Comparison of ENCODE assay signal across 24 cellular contexts in the genomic region with DNA sequence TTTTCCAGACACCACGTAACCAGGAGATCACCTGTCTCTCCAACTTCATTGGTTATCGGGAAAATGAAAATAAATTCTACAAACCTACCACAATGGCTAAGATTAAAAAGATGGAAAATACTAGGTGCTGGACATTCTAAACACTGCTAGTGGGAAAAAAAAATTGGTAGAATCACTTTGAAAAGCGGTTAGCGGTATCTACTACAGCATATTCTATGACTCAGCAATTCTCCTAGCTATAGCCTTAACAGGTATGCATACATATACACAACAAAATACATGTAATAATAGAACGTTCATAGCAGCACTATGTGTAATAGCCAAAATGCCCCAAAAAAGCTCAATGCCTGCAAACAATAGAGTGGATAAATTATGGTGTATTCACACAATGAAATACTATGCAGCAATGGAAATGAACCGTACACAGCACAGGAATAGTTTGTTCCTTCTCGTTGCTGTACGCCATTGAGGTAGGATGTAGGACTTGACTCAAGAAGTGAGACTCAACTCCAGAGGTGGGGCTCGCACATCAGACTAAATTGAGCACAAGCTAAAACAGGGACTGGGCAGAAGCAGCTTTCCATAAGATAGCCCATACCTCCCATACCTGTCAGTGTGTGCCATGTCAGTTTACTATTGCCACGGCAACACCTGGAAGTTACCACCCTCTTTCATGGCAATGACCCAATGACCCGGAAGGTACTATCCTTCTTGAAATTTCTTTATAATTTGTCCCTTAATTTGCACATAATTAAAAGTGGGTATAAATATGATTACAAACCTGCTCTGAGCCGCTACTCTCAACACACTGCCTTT. TPM values are rescaled to one million over a fixed set of nuclear protein-coding genes. Genes with fewer than 3 reads are reported as not detected.
DNase-seq lines count a peak whose midpoint lies in the region; ATAC-seq and TF ChIP-seq lines count a peak whose summit lies in the region.
"Had no signal": no experiment of that assay in that cellular context is flagged by ENCODE, and none has a peak within 500 bp of the region (broad histone marks: within the 10 kb centered on the region; RNA-seq: fewer than 3 reads in every experiment).

No MANE protein-coding gene starts in this region.

- POLR2A ChIA-PET in activated CD8-positive, alpha-beta T cell treated with anti-CD3 and anti-CD28 coated beads, Interleukin-2, amount 10 ng/mL, durations not matched to agents 7 days and 5 days (lab: Charles Lee), result interaction anchor here (0.6 to 7.8 kb wide), 7 partner anchors 13 to 76 kb away, joined by 3 to 61 read pairs (median 4); partner anchors contain the start of gene UBALD2

- no peak overlapping the region for H3K4me3 ChIP-seq in left lung
- H3K4me3 ChIP-seq: HAP-1, heart right ventricle, MG63, tibial nerve had no signal

- peak overlapping the region; percentile 99 for H3K27ac Mint-ChIP-seq in T-helper 1 cell treated with Interleukin-12 subunit alpha and Interleukin-12 subunit beta and Interleukin-4 antibody, amounts not matched to agents 30 μg/mL and 1 μg/mL, for 36 hours
- peak overlapping the region; percentile 90 to 99 for H3K27ac Mint-ChIP-seq in natural killer cell treated with Interleukin-12 subunit alpha and Interleukin-12 subunit beta and Interleukin-15 and Interleukin-18, amount 100 ng/mL, for 72 hours
- no peak overlapping the region for H3K27ac Mint-ChIP-seq in natural killer cell
- H3K27ac Mint-ChIP-seq in activated CD8-positive, alpha-beta T cell treated with anti-CD3 and anti-CD28 coated beads, Interleukin-2, amount 10 ng/mL, durations not matched to agents 7 days and 5 days, result peak overlapping the region; percentile 97
- H3K27ac Mint-ChIP-seq in stimulated activated memory B cell treated with anti-CD40 and anti-IgM and Interleukin-4, amounts not matched to agents 10 μg/mL and 1 μg/mL and 100 μg/mL, for 72 hours, result peak overlapping the region; percentile 29

- H3K4me1 Mint-ChIP-seq in T-helper 1 cell treated with Interleukin-12 subunit alpha and Interleukin-12 subunit beta and Interleukin-4 antibody, amounts not matched to agents 30 μg/mL and 1 μg/mL, for 36 hours (ENCODE audit: low read depth), result peaks cover 67% of the 10 kb centered on the region
- peaks cover 36 to 57% of the 10 kb centered on the region in 2 donors for H3K4me1 Mint-ChIP-seq in natural killer cell treated with Interleukin-12 subunit alpha and Interleukin-12 subunit beta and Interleukin-15 and Interleukin-18, amount 100 ng/mL, for 72 hours (ENCODE audit: low read depth in 2 of 2)
- H3K4me1 Mint-ChIP-seq in natural killer cell, result peaks cover 20 to 26% of the 10 kb centered on the region in 2 donors
- peaks cover 89% of the 10 kb centered on the region for H3K4me1 Mint-ChIP-seq in activated CD8-positive, alpha-beta T cell treated with anti-CD3 and anti-CD28 coated beads, Interleukin-2, amount 10 ng/mL, durations not matched to agents 7 days and 5 days (ENCODE audit: low read depth)
- H3K4me1 Mint-ChIP-seq in stimulated activated memory B cell treated with anti-CD40 and anti-IgM and Interleukin-4, amounts not matched to agents 10 μg/mL and 1 μg/mL and 100 μg/mL, for 72 hours, result peaks cover 33% of the 10 kb centered on the region

- H3K9me3 Mint-ChIP-seq in T-helper 1 cell treated with Interleukin-12 subunit alpha and Interleukin-12 subunit beta and Interleukin-4 antibody, amounts not matched to agents 30 μg/mL and 1 μg/mL, for 36 hours, result no peaks in the 10 kb centered on the region
- peaks cover 3% of the 10 kb centered on the region for H3K9me3 Mint-ChIP-seq in natural killer cell treated with Interleukin-12 subunit alpha and Interleukin-12 subunit beta and Interleukin-15 and Interleukin-18, amount 100 ng/mL, for 72 hours
- H3K9me3 Mint-ChIP-seq in natural killer cell, result no peaks in the 10 kb centered on the region
- no peaks in the 10 kb centered on the region for H3K9me3 Mint-ChIP-seq in activated CD8-positive, alpha-beta T cell treated with anti-CD3 and anti-CD28 coated beads, Interleukin-2, amount 10 ng/mL, durations not matched to agents 7 days and 5 days (ENCODE audit: insufficient read depth)
- H3K9me3 Mint-ChIP-seq in stimulated activated memory B cell treated with anti-CD40 and anti-IgM and Interleukin-4, amounts not matched to agents 10 μg/mL and 1 μg/mL and 100 μg/mL, for 72 hours, result no peaks in the 10 kb centered on the region

- ATAC-seq in natural killer cell treated with Interleukin-12 subunit alpha and Interleukin-12 subunit beta and Interleukin-15 and Interleukin-18, amount 100 ng/mL, for 72 hours, result no peak
- no peak for ATAC-seq in natural killer cell
- no peak for ATAC-seq in activated CD8-positive, alpha-beta T cell treated with anti-CD3 and anti-CD28 coated beads, Interleukin-2, amount 10 ng/mL, durations not matched to agents 7 days and 5 days
- ATAC-seq in stimulated activated memory B cell treated with anti-CD40 and anti-IgM and Interleukin-4, amounts not matched to agents 10 μg/mL and 1 μg/mL and 100 μg/mL, for 72 hours, result no peak
- ATAC-seq in left lung, result no peak

- no peak for DNase-seq in T-helper 1 cell
- DNase-seq in natural killer cell treated with Interleukin-12 subunit alpha and Interleukin-12 subunit beta and Interleukin-15 and Interleukin-18, amount 100 ng/mL, for 72 hours (ENCODE audit: low spot score), result no peak
- DNase-seq in natural killer cell, result no peak
- DNase-seq in activated CD8-positive, alpha-beta T cell treated with anti-CD3 and anti-CD28 coated beads, Interleukin-2, amount 10 ng/mL, durations not matched to agents 7 days and 5 days, result no peak
- DNase-seq in left lung, result no peak
- no peak for DNase-seq in NCI-H2029 treated with DMSO at 0.1 percent for 48 hours (lab: John Stamatoyannopoulos, UW)
- DNase-seq: 8988T; activated CD4-positive, alpha-beta T cell treated with anti-CD3 and anti-CD28 coated beads for 1 hour; central memory CD4-positive, alpha-beta T cell; foreskin fibroblast; GDM1; heart right ventricle; KBM-7; kidney glomerular epithelial cell; MG63; NCI-H2029; NCI-H226; SIG-M5 had no signal

- H3K4me3 Mint-ChIP-seq in T-helper 1 cell treated with Interleukin-12 subunit alpha and Interleukin-12 subunit beta and Interleukin-4 antibody, amounts not matched to agents 30 μg/mL and 1 μg/mL, for 36 hours, result no peak overlapping the region
- no peak overlapping the region for H3K4me3 Mint-ChIP-seq in natural killer cell treated with Interleukin-12 subunit alpha and Interleukin-12 subunit beta and Interleukin-15 and Interleukin-18, amount 100 ng/mL, for 72 hours
- H3K4me3 Mint-ChIP-seq in natural killer cell, result no peak overlapping the region
- no peak overlapping the region for H3K4me3 Mint-ChIP-seq in activated CD8-positive, alpha-beta T cell treated with anti-CD3 and anti-CD28 coated beads, Interleukin-2, amount 10 ng/mL, durations not matched to agents 7 days and 5 days
- no peak overlapping the region for H3K4me3 Mint-ChIP-seq in stimulated activated memory B cell treated with anti-CD40 and anti-IgM and Interleukin-4, amounts not matched to agents 10 μg/mL and 1 μg/mL and 100 μg/mL, for 72 hours

- intact Hi-C loops in natural killer cell (cut with micrococcal nuclease) (no loop called here), left lung (cut with DNase I) (no loop called here)

- H3K4me1 ChIP-seq in left lung, result peaks cover 0 to 3% of the 10 kb centered on the region in 2 donors

- CTCF ChIA-PET in activated CD8-positive, alpha-beta T cell treated with anti-CD3 and anti-CD28 coated beads, Interleukin-2, amount 10 ng/mL, durations not matched to agents 7 days and 5 days (lab: Charles Lee), result interaction anchor here (1.0 to 1.3 kb wide), 4 partner anchors 12 to 84 kb away, joined by 3 to 5 read pairs (median 3); no protein-coding TSS in a partner anchor

- no peaks in the 10 kb centered on the region for H3K27me3 ChIP-seq in left lung
- H3K27me3 ChIP-seq: heart right ventricle, MG63, tibial nerve had no signal

- H3K36me3 Mint-ChIP-seq in T-helper 1 cell treated with Interleukin-12 subunit alpha and Interleukin-12 subunit beta and Interleukin-4 antibody, amounts not matched to agents 30 μg/mL and 1 μg/mL, for 36 hours (ENCODE audit: low read depth), result peaks cover 56% of the 10 kb centered on the region
- H3K36me3 Mint-ChIP-seq in natural killer cell treated with Interleukin-12 subunit alpha and Interleukin-12 subunit beta and Interleukin-15 and Interleukin-18, amount 100 ng/mL, for 72 hours, result peaks cover 26% of the 10 kb centered on the region
- no peaks in the 10 kb centered on the region for H3K36me3 Mint-ChIP-seq in natural killer cell
- H3K36me3 Mint-ChIP-seq in activated CD8-positive, alpha-beta T cell treated with anti-CD3 and anti-CD28 coated beads, Interleukin-2, amount 10 ng/mL, durations not matched to agents 7 days and 5 days (ENCODE audit: low read depth), result peaks cover 80% of the 10 kb centered on the region
- no peaks in the 10 kb centered on the region for H3K36me3 Mint-ChIP-seq in stimulated activated memory B cell treated with anti-CD40 and anti-IgM and Interleukin-4, amounts not matched to agents 10 μg/mL and 1 μg/mL and 100 μg/mL, for 72 hours

- no peaks in the 10 kb centered on the region for H3K9me3 ChIP-seq in left lung
- H3K9me3 ChIP-seq: HAP-1, heart right ventricle, MG63, tibial nerve had no signal

- TF ChIP-seq CTCF in natural killer cell (IDR thresholded peaks at IDR 0.05), result no peak
- TF ChIP-seq CTCF in left lung (IDR thresholded peaks at IDR 0.05), result no peak

- H3K36me3 ChIP-seq in left lung, result no peaks in the 10 kb centered on the region
- H3K36me3 ChIP-seq: HAP-1, heart right ventricle, MG63, tibial nerve had no signal

- H3K27ac ChIP-seq in left lung, result no peak overlapping the region

- H3K27me3 Mint-ChIP-seq in T-helper 1 cell treated with Interleukin-12 subunit alpha and Interleukin-12 subunit beta and Interleukin-4 antibody, amounts not matched to agents 30 μg/mL and 1 μg/mL, for 36 hours (ENCODE audit: low read depth), result no peaks in the 10 kb centered on the region
- H3K27me3 Mint-ChIP-seq in natural killer cell treated with Interleukin-12 subunit alpha and Interleukin-12 subunit beta and Interleukin-15 and Interleukin-18, amount 100 ng/mL, for 72 hours, result no peaks in the 10 kb centered on the region
- H3K27me3 Mint-ChIP-seq in natural killer cell (ENCODE audit: low read depth in 2 of 2), result no peaks in the 10 kb centered on the region
- no peaks in the 10 kb centered on the region for H3K27me3 Mint-ChIP-seq in activated CD8-positive, alpha-beta T cell treated with anti-CD3 and anti-CD28 coated beads, Interleukin-2, amount 10 ng/mL, durations not matched to agents 7 days and 5 days (ENCODE audit: low read depth)
- H3K27me3 Mint-ChIP-seq in stimulated activated memory B cell treated with anti-CD40 and anti-IgM and Interleukin-4, amounts not matched to agents 10 μg/mL and 1 μg/mL and 100 μg/mL, for 72 hours, result no peaks in the 10 kb centered on the region

RNA-seq across cellular contexts. Expression of gene RNF157, which starts 44.8 kb away (rescaled TPM):
- total RNA-seq in natural killer cell treated with Interleukin-12 subunit alpha and Interleukin-12 subunit beta and Interleukin-15 and Interleukin-18, amount 100 ng/mL, for 72 hours, result 100 to 1,000 TPM in 1 of 2 donors, 10 to 100 TPM in 1; 46.6 to 124 TPM
- total RNA-seq in natural killer cell (1 to 10 TPM; 4.9 to 9.1 (median 8.5) TPM), left lung (1 to 10 TPM in 1 of 2 donors, under 1 TPM in 1; 0.79 to 1.4 TPM)
- 100 to 1,000 TPM; 150 to 165 TPM for total RNA-seq in activated CD8-positive, alpha-beta T cell treated with anti-CD3 and anti-CD28 coated beads, Interleukin-2, amount 10 ng/mL, durations not matched to agents 7 days and 5 days

RNA-seq across cellular contexts. Expression of gene FOXJ1, which starts 54.4 kb away (rescaled TPM):
- total RNA-seq in natural killer cell treated with Interleukin-12 subunit alpha and Interleukin-12 subunit beta and Interleukin-15 and Interleukin-18, amount 100 ng/mL, for 72 hours, result under 1 TPM; 0.48 to 0.95 TPM
- under 1 TPM; 0.21 to 0.93 (median 0.36) TPM for total RNA-seq in natural killer cell
- total RNA-seq in activated CD8-positive, alpha-beta T cell treated with anti-CD3 and anti-CD28 coated beads, Interleukin-2, amount 10 ng/mL, durations not matched to agents 7 days and 5 days, result 1 to 10 TPM; 8.7 to 9.1 TPM
- 10 to 100 TPM in 1 of 2 donors, 1 to 10 TPM in 1; 7.7 to 15.9 TPM for total RNA-seq in left lung
- total RNA-seq: heart right ventricle, lung microvascular endothelial cell, pulmonary artery endothelial cell, tibial nerve had no signal

Comparison
In these comparisons a context has a peak if more than half of its experiments do, and no peak if none do; other contexts are left out.
1. H3K27ac Mint-ChIP-seq: peak in T-helper 1 cell treated with Interleukin-12 subunit alpha and Interleukin-12 subunit beta and Interleukin-4 antibody, amounts not matched to agents 30 μg/mL and 1 μg/mL, for 36 hours (single experiment), natural killer cell treated with Interleukin-12 subunit alpha and Interleukin-12 subunit beta and Interleukin-15 and Interleukin-18, amount 100 ng/mL, for 72 hours (2 of 2), activated CD8-positive, alpha-beta T cell treated with anti-CD3 and anti-CD28 coated beads, Interleukin-2, amount 10 ng/mL, durations not matched to agents 7 days and 5 days (single experiment) and stimulated activated memory B cell treated with anti-CD40 and anti-IgM and Interleukin-4, amounts not matched to agents 10 μg/mL and 1 μg/mL and 100 μg/mL, for 72 hours (single experiment); none in natural killer cell (0 of 2).
2. RNA of gene RNF157, which starts 44.8 kb away (total RNA-seq): 150 to 165 TPM in activated CD8-positive, alpha-beta T cell treated with anti-CD3 and anti-CD28 coated beads, Interleukin-2, amount 10 ng/mL, durations not matched to agents 7 days and 5 days and 46.6 to 124 TPM in natural killer cell treated with Interleukin-12 subunit alpha and Interleukin-12 subunit beta and Interleukin-15 and Interleukin-18, amount 100 ng/mL, for 72 hours; 4.9 to 9.1 TPM in natural killer cell and 0.79 to 1.4 TPM in left lung; every median in the first group is over 4 times any median in the second.
3. RNA of gene FOXJ1, which starts 54.4 kb away (total RNA-seq): 7.7 to 15.9 TPM in left lung and 8.7 to 9.1 TPM in activated CD8-positive, alpha-beta T cell treated with anti-CD3 and anti-CD28 coated beads, Interleukin-2, amount 10 ng/mL, durations not matched to agents 7 days and 5 days; 0.48 to 0.95 TPM in natural killer cell treated with Interleukin-12 subunit alpha and Interleukin-12 subunit beta and Interleukin-15 and Interleukin-18, amount 100 ng/mL, for 72 hours and 0.21 to 0.93 TPM in natural killer cell; every median in the first group is over 4 times any median in the second.